ENCODE assay signal across 31 cellular contexts in genomic region chr3:13704174-13704573, GRCh38.
"Had no signal": no experiment of that assay in that cellular context is flagged by ENCODE, and none has a peak within 500 bp of the region (broad histone marks: within the 10 kb centered on the region; RNA-seq: fewer than 3 reads in every experiment).

No MANE protein-coding gene starts in this region.

- DNase-seq: effector CD4-positive, alpha-beta T cell; foreskin keratinocyte; kidney; mucosa of descending colon; naive B cell; small intestine; stimulated activated CD4-positive, alpha-beta T cell treated with anti-CD3 and anti-CD28 coated beads, Interleukin-12 subunit alpha, Interleukin-12 subunit beta, amount 100 ng/mL, for 4 hours; stimulated activated CD4-positive, alpha-beta T cell treated with anti-CD3 and anti-CD28 coated beads, Interleukin-1b, Interleukin-23, amount 100 ng/mL, for 48 hours; stimulated activated CD4-positive, alpha-beta T cell treated with anti-CD3 and anti-CD28 coated beads, Interleukin-4, amount 100 ng/mL, for 4 hours; stimulated activated naive CD8-positive, alpha-beta T cell treated with anti-CD3 and anti-CD28 coated beads, Interleukin-15, Interleukin-2, amounts not matched to agents 100 U/mL and 50 U/mL, for 24 hours; substantia nigra had no signal

- ATAC-seq: foreskin keratinocyte; gastroesophageal sphincter; heart left ventricle; left lobe of liver; mucosa of descending colon; natural killer cell treated with Interleukin-12 subunit alpha and Interleukin-12 subunit beta and Interleukin-15 and Interleukin-18, amount 100 ng/mL, for 72 hours; pancreas; right lobe of liver; stimulated activated memory B cell treated with anti-CD40 and anti-IgM and Interleukin-4, amounts not matched to agents 10 μg/mL and 1 μg/mL and 100 μg/mL, for 72 hours; stimulated activated naive CD8-positive, alpha-beta T cell treated with anti-CD3 and anti-CD28 coated beads, Interleukin-15, Interleukin-2, amounts not matched to agents 100 U/mL and 50 U/mL, for 24 hours had no signal

- H3K4me1 Mint-ChIP-seq: central memory CD8-positive, alpha-beta T cell; memory B cell; mesothelial cell of epicardium; stimulated activated memory B cell treated with anti-CD40 and anti-IgM and Interleukin-4, amounts not matched to agents 10 μg/mL and 1 μg/mL and 100 μg/mL, for 72 hours had no signal

- H3K4me3 Mint-ChIP-seq: central memory CD8-positive, alpha-beta T cell; memory B cell; mesothelial cell of epicardium; naive B cell; natural killer cell treated with Interleukin-12 subunit alpha and Interleukin-12 subunit beta and Interleukin-15 and Interleukin-18, amount 100 ng/mL, for 72 hours; neural crest cell; stimulated activated memory B cell treated with anti-CD40 and anti-IgM and Interleukin-4, amounts not matched to agents 10 μg/mL and 1 μg/mL and 100 μg/mL, for 72 hours had no signal

- H3K27ac Mint-ChIP-seq: memory B cell; mesothelial cell of epicardium; natural killer cell treated with Interleukin-12 subunit alpha and Interleukin-12 subunit beta and Interleukin-15 and Interleukin-18, amount 100 ng/mL, for 72 hours; progenitor cell of endocrine pancreas; stimulated activated memory B cell treated with anti-CD40 and anti-IgM and Interleukin-4, amounts not matched to agents 10 μg/mL and 1 μg/mL and 100 μg/mL, for 72 hours had no signal

- H3K27me3 ChIP-seq: hepatocyte, neutrophil, pancreas, right lobe of liver, tibial nerve had no signal

- H3K4me3 ChIP-seq: coronary artery, esophagus muscularis mucosa, gastroesophageal sphincter, heart left ventricle, hepatocyte, lung, mucosa of descending colon, pancreas, right lobe of liver, thoracic aorta, tibial nerve had no signal

- H2AFZ ChIP-seq: hepatocyte had no signal

- H3K4me2 ChIP-seq: hepatocyte had no signal

- H3K27ac ChIP-seq: coronary artery, epithelial cell of prostate, esophagus muscularis mucosa, foreskin keratinocyte, gastroesophageal sphincter, heart left ventricle, hepatocyte, neutrophil, pancreas, right lobe of liver, thoracic aorta, tibial nerve had no signal

- H3K79me2 ChIP-seq: hepatocyte had no signal

- H3K36me3 ChIP-seq: esophagus muscularis mucosa, gastroesophageal sphincter, heart left ventricle, neutrophil, pancreas, right lobe of liver, thoracic aorta, tibial nerve had no signal

- H3K4me1 ChIP-seq: esophagus muscularis mucosa, foreskin keratinocyte, gastroesophageal sphincter, heart left ventricle, pancreas, right lobe of liver, tibial nerve had no signal

- H3K9me3 ChIP-seq: mucosa of descending colon, neutrophil, pancreas, right lobe of liver, thoracic aorta had no signal

- H3K36me3 Mint-ChIP-seq: mesothelial cell of epicardium; natural killer cell treated with Interleukin-12 subunit alpha and Interleukin-12 subunit beta and Interleukin-15 and Interleukin-18, amount 100 ng/mL, for 72 hours; stimulated activated memory B cell treated with anti-CD40 and anti-IgM and Interleukin-4, amounts not matched to agents 10 μg/mL and 1 μg/mL and 100 μg/mL, for 72 hours had no signal
